19 cellular contexts compared by ENCODE assay signal in the genomic region with DNA sequence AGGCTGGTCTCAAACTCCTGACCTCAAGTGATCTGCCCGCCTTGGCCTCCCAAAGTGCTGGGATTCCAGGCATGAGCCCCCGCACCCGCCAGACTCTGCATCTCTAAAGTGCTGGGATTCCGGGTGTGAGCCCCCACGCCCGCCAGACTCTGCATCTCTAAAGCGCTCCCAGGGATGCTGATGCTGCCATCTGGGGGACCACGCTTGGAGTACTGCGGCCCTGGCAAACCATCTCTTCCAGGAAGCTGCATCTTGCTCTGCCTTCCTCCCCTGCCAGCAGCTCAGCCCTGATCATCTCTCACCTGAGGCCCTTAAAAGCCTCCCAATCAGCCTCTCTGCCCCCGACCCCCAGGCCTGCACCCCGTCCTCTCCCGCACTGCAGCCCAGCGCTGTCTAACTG. TPM values are rescaled to one million over a fixed set of nuclear protein-coding genes. Genes with fewer than 3 reads are reported as not detected.
DNase-seq lines count a peak whose midpoint lies in the region; ATAC-seq and TF ChIP-seq lines count a peak whose summit lies in the region.
"Had no signal": no experiment of that assay in that cellular context is flagged by ENCODE, and none has a peak within 500 bp of the region (broad histone marks: within the 10 kb centered on the region; RNA-seq: fewer than 3 reads in every experiment).

No MANE protein-coding gene starts in this region.

- H4K20me1 ChIP-seq in neural progenitor cell (ENCODE audit: low read depth) = peaks cover 85% of the 10 kb centered on the region

- no peak for TF ChIP-seq POLR2A in breast epithelium (IDR thresholded peaks at IDR 0.05)
- no peak for TF ChIP-seq POLR2A in gastroesophageal sphincter (IDR thresholded peaks at IDR 0.05)
- no peak for TF ChIP-seq POLR2A in uterus (IDR thresholded peaks at IDR 0.05)
- TF ChIP-seq POLR2A in right lobe of liver (IDR thresholded peaks at IDR 0.05) = no peak

- no peaks in the 10 kb centered on the region for H3K9me3 Mint-ChIP-seq in MCF 10A (ENCODE audit: unreplicated experiment)
- H3K9me3 Mint-ChIP-seq in neural progenitor cell = no peaks in the 10 kb centered on the region
- H3K9me3 Mint-ChIP-seq: activated CD4-positive, alpha-beta T cell treated with anti-CD3 and anti-CD28 coated beads, Interleukin-2, amount 10 ng/mL, durations not matched to agents 24 days and 14 days; neural crest cell had no signal

- H3K27me3 Mint-ChIP-seq in MCF 10A (ENCODE audit: insufficient read depth, unreplicated experiment) (no peaks in the 10 kb centered on the region), neural progenitor cell (ENCODE audit: insufficient read depth, low read depth) (peaks cover 2% of the 10 kb centered on the region)
- H3K27me3 Mint-ChIP-seq: activated CD4-positive, alpha-beta T cell treated with anti-CD3 and anti-CD28 coated beads, Interleukin-2, amount 10 ng/mL, durations not matched to agents 24 days and 14 days had no signal

- no peaks in the 10 kb centered on the region for H3K9me3 ChIP-seq in breast epithelium
- no peaks in the 10 kb centered on the region for H3K9me3 ChIP-seq in gastroesophageal sphincter
- H3K9me3 ChIP-seq in neural progenitor cell (ENCODE audit: low read depth) = no peaks in the 10 kb centered on the region
- no peaks in the 10 kb centered on the region for H3K9me3 ChIP-seq in uterus
- no peaks in the 10 kb centered on the region for H3K9me3 ChIP-seq in right lobe of liver
- H3K9me3 ChIP-seq: adrenal gland, BE2C, suprapubic skin had no signal

- H3K4me1 Mint-ChIP-seq in MCF 10A (ENCODE audit: insufficient read depth, unreplicated experiment) = peaks cover 17% of the 10 kb centered on the region
- H3K4me1 Mint-ChIP-seq in neural progenitor cell = peaks cover 59% of the 10 kb centered on the region

- H3K36me3 ChIP-seq in breast epithelium = no peaks in the 10 kb centered on the region
- H3K36me3 ChIP-seq in gastroesophageal sphincter = peaks cover 0 to 39% of the 10 kb centered on the region in 2 donors
- no peaks in the 10 kb centered on the region for H3K36me3 ChIP-seq in neural progenitor cell
- no peaks in the 10 kb centered on the region for H3K36me3 ChIP-seq in uterus
- H3K36me3 ChIP-seq in right lobe of liver = no peaks in the 10 kb centered on the region
- H3K36me3 ChIP-seq: BE2C, suprapubic skin had no signal

- ATAC-seq in gastroesophageal sphincter (no peak), right lobe of liver (no peak), HG02642 (IDR thresholded peaks at IDR 0.05; ENCODE audit: poor library complexity, unreplicated experiment) (no peak)

- H3K27ac Mint-ChIP-seq in MCF 10A (ENCODE audit: low read depth, unreplicated experiment) (peak overlapping the region; percentile 54), neural progenitor cell (peak overlapping the region; percentile 29)
- H3K27ac Mint-ChIP-seq: activated CD4-positive, alpha-beta T cell treated with anti-CD3 and anti-CD28 coated beads, Interleukin-2, amount 10 ng/mL, durations not matched to agents 24 days and 14 days had no signal

- no peak for DNase-seq in MCF 10A (ENCODE audit: unreplicated experiment)
- DNase-seq in breast epithelium (ENCODE audit: low spot score in 2 of 2) = no peak
- no peak for DNase-seq in neural progenitor cell (ENCODE audit: low spot score)
- no peak for DNase-seq in uterus
- DNase-seq in SKM-1 treated with dmso at 0.1 percent for 144 hours (lab: John Stamatoyannopoulos, UW; ENCODE audit: unreplicated experiment) = no peak
- no peak for DNase-seq in right lobe of liver
- DNase-seq: 8988T; activated CD4-positive, alpha-beta T cell treated with anti-CD3 and anti-CD28 coated beads, Interleukin-2, amount 10 ng/mL, durations not matched to agents 24 days and 14 days; activated CD8-positive, alpha-beta memory T cell treated with anti-CD3 and anti-CD28 coated beads, Interleukin-2, amount 50 U/mL, for 4 hours; activated effector memory CD4-positive, alpha-beta T cell treated with anti-CD3 and anti-CD28 coated beads, Interleukin-2, amount 50 U/mL, for 16 hours; adrenal gland; NCI-H1105; NCI-H524 treated with DMSO at 0.1 percent for 48 hours had no signal

- no peak overlapping the region for H3K9ac ChIP-seq in neural progenitor cell

- H3K4me1 ChIP-seq in breast epithelium = peaks cover 0 to 5% of the 10 kb centered on the region in 2 donors
- H3K4me1 ChIP-seq in gastroesophageal sphincter = peaks cover 12 to 99% (median 62%) of the 10 kb centered on the region in 3 donors
- H3K4me1 ChIP-seq in neural progenitor cell = peaks cover 18% of the 10 kb centered on the region
- H3K4me1 ChIP-seq in uterus = peaks cover 4 to 49% of the 10 kb centered on the region in 2 donors
- H3K4me1 ChIP-seq in right lobe of liver = peaks cover 0 to 5% (median 0%) of the 10 kb centered on the region in 4 donors

- 90% methylated on average over 11 of the region's 13 CpGs; no CpG with 5 or more reads in 1 of the 2 donors for WGBS in gastroesophageal sphincter (ENCODE audit: low coverage in 1 of 2), 2 donors
- 93% methylated on average over 3 of the region's 13 CpGs for WGBS in right lobe of liver (ENCODE audit: insufficient coverage, low coverage, low lambda C conversion rate, missing lambda C conversion rate)

- H3K79me2 ChIP-seq in neural progenitor cell (ENCODE audit: low read depth) = peaks cover 19% of the 10 kb centered on the region

- BruUV-seq in MCF 10A (replicated peaks; lab: Mats Ljungman, UMichigan) = no TSS peak

- H3F3A ChIP-seq in neural progenitor cell (ENCODE audit: low read depth) = peaks cover 7% of the 10 kb centered on the region

- TF ChIP-seq CTCF in MCF 10A (IDR thresholded peaks at IDR 0.05; ENCODE audit: unreplicated experiment) (no peak), breast epithelium (IDR thresholded peaks at IDR 0.05) (no peak), gastroesophageal sphincter (IDR thresholded peaks at IDR 0.05) (no peak), neural progenitor cell (IDR thresholded peaks at IDR 0.05) (no peak), uterus (IDR thresholded peaks at IDR 0.05) (no peak), right lobe of liver (IDR thresholded peaks at IDR 0.05) (no peak)

- no peak overlapping the region for H3K4me3 ChIP-seq in breast epithelium
- H3K4me3 ChIP-seq in gastroesophageal sphincter = no peak overlapping the region
- no peak overlapping the region for H3K4me3 ChIP-seq in neural progenitor cell
- no peak overlapping the region for H3K4me3 ChIP-seq in uterus
- no peak overlapping the region for H3K4me3 ChIP-seq in right lobe of liver
- H3K4me3 ChIP-seq: adrenal gland, hepatocyte, suprapubic skin had no signal

- H2AFZ ChIP-seq in neural progenitor cell (replicated peaks) = no peak overlapping the region
- H2AFZ ChIP-seq: hepatocyte had no signal

- H3K36me3 Mint-ChIP-seq in MCF 10A (ENCODE audit: insufficient read depth, unreplicated experiment) (peaks cover 15% of the 10 kb centered on the region), neural progenitor cell (peaks cover 9% of the 10 kb centered on the region)

- no peak overlapping the region for H3K4me3 Mint-ChIP-seq in MCF 10A (ENCODE audit: unreplicated experiment)
- no peak overlapping the region for H3K4me3 Mint-ChIP-seq in neural progenitor cell
- H3K4me3 Mint-ChIP-seq: activated CD4-positive, alpha-beta T cell treated with anti-CD3 and anti-CD28 coated beads, Interleukin-2, amount 10 ng/mL, durations not matched to agents 24 days and 14 days had no signal

- H3K27me3 ChIP-seq in breast epithelium = no peaks in the 10 kb centered on the region
- no peaks in the 10 kb centered on the region for H3K27me3 ChIP-seq in gastroesophageal sphincter
- H3K27me3 ChIP-seq in neural progenitor cell = no peaks in the 10 kb centered on the region
- H3K27me3 ChIP-seq in uterus = no peaks in the 10 kb centered on the region
- no peaks in the 10 kb centered on the region for H3K27me3 ChIP-seq in right lobe of liver
- H3K27me3 ChIP-seq: adrenal gland, BE2C, hepatocyte, suprapubic skin had no signal

- CTCF ChIA-PET in MCF 10A (lab: Yijun Ruan, JAX) = interaction anchor here (0.9 kb wide), 2 partner anchors 15 to 33 kb away, joined by 4 to 6 read pairs; no protein-coding TSS in a partner anchor

- POLR2A ChIA-PET in MCF 10A (lab: Yijun Ruan, JAX) = no interaction called here

- H3K4me2 ChIP-seq in neural progenitor cell = peak overlapping the region; percentile 14
- H3K4me2 ChIP-seq: hepatocyte had no signal

- peak overlapping the region in 1 of 2 donors; percentile 50 for H3K27ac ChIP-seq in breast epithelium
- peak overlapping the region in 3 of 4 donors; percentile 30 to 58 (median 44) for H3K27ac ChIP-seq in gastroesophageal sphincter
- H3K27ac ChIP-seq in neural progenitor cell = no peak overlapping the region
- H3K27ac ChIP-seq in uterus = peak overlapping the region; percentile 12 to 48
- no peak overlapping the region for H3K27ac ChIP-seq in right lobe of liver
- H3K27ac ChIP-seq: suprapubic skin had no signal

- TF ChIP-seq EP300 in gastroesophageal sphincter (IDR thresholded peaks at IDR 0.05) = no peak

- intact Hi-C loops in MCF 10A (cut with micrococcal nuclease) = no loop called here
- intact Hi-C loops in breast epithelium (cut with DNase I; ENCODE audit: low total_unique reads) = no loop called here
- intact Hi-C loops in uterus (cut with DNase I; ENCODE audit: low total_unique reads) = no loop called here
- intact Hi-C loops in right lobe of liver (cut with DNase I) = no loop called here

RNA-seq across cellular contexts. Expression of a gene that starts 4.1 kb away (rescaled TPM):
- total RNA-seq in MCF 10A (2022) (0.68 and 0.86 TPM in 2 replicates), breast epithelium (1 to 10 TPM; 1.8 to 7.2 (median 2.6) TPM), gastroesophageal sphincter (1 to 10 TPM; 1.6 to 9.0 (median 3.8) TPM), neural progenitor cell (ENCODE audit: low replicate concordance) (0.28 and 0.39 TPM in 2 replicates), uterus (10 to 100 TPM in 1 of 4 donors, 1 to 10 TPM in 2, not detected in 1; 1.8 to 14.5 (median 3.8) TPM), right lobe of liver (1 to 10 TPM in 1 of 6 experiments, under 1 TPM in 5; 0.19 to 1.0 (median 0.53) TPM)

RNA-seq across cellular contexts. Expression of a gene that starts 26.2 kb away (rescaled TPM):
- total RNA-seq in MCF 10A (2022) = 24.8 and 35.1 TPM in 2 replicates
- total RNA-seq in breast epithelium = 100 to 1,000 TPM in 2 of 3 donors, 10 to 100 TPM in 1; 72.0 to 344 (median 112) TPM
- total RNA-seq in gastroesophageal sphincter = 100 to 1,000 TPM; 172 to 315 (median 211) TPM
- total RNA-seq in neural progenitor cell (ENCODE audit: low replicate concordance) = 19.8 and 22.3 TPM in 2 replicates
- total RNA-seq in uterus = 100 to 1,000 TPM; 119 to 399 (median 127) TPM
- 10 to 100 TPM; 18.9 to 36.1 (median 26.7) TPM for total RNA-seq in right lobe of liver

RNA-seq across cellular contexts. Expression of a gene that starts 58.3 kb away (rescaled TPM):
- 118 and 119 TPM in 2 replicates for total RNA-seq in MCF 10A (2022)
- total RNA-seq in breast epithelium = 10 to 100 TPM; 50.2 to 58.8 (median 55.4) TPM
- total RNA-seq in gastroesophageal sphincter = 10 to 100 TPM; 26.6 to 44.0 (median 34.6) TPM
- 16.6 and 20.4 TPM in 2 replicates for total RNA-seq in neural progenitor cell (ENCODE audit: low replicate concordance)
- total RNA-seq in uterus = 100 to 1,000 TPM in 1 of 4 donors, 10 to 100 TPM in 2, 1 to 10 TPM in 1; 6.5 to 102 (median 31.9) TPM
- total RNA-seq in right lobe of liver = 10 to 100 TPM; 12.7 to 27.8 (median 18.7) TPM

Comparison
In these comparisons a context has a peak if more than half of its experiments do, and no peak if none do; other contexts are left out.
1. H3K27ac ChIP-seq: peak in gastroesophageal sphincter (3 of 4) and uterus (2 of 2); none in neural progenitor cell (single experiment) and right lobe of liver (0 of 3).